Comparison of ENCODE assay signal across 1 cellular context in genomic region chr20:63980806-63981728, GRCh38.
TF ChIP-seq lines count a peak whose summit lies in the region.

TSS of gene PRPF6 (plus strand) at chr20:63981132. CDS start at chr20:63981246, 114 bp downstream.

TF ChIP-seq in HepG2, 621 proteins besides CTCF, POLR2A, EP300 and RAD21 (continued from another document and continues in another):
- TF ChIP-seq ZNF646 (CRISPR knock-in tag; IDR thresholded peaks at IDR 0.05) (peak; percentile 19; the same call in 1 of the 2 replicates), XBP1 (CRISPR knock-in tag; IDR thresholded peaks at IDR 0.05) (peak; percentile 42; the same call in 1 of the 2 replicates), ZNF720 (CRISPR knock-in tag; IDR thresholded peaks at IDR 0.05) (peak; percentile 84; the same call in 1 of the 2 replicates), ZNF777 (CRISPR knock-in tag; IDR thresholded peaks at IDR 0.05) (peak; percentile 95), SMYD3 (CRISPR knock-in tag; IDR thresholded peaks at IDR 0.05) (no peak), NFIB (CRISPR knock-in tag; IDR thresholded peaks at IDR 0.05; ENCODE audit: borderline replicate concordance) (no peak), CEBPB (IDR thresholded peaks at IDR 0.05; ENCODE audit: borderline replicate concordance, low read depth, low read length) (no peak), SIN3A (IDR thresholded peaks at IDR 0.05; ENCODE audit: borderline replicate concordance, low read depth, low read length) (peak; percentile 94), TEF (CRISPR knock-in tag; IDR thresholded peaks at IDR 0.05) (no peak), NCOR1 (IDR thresholded peaks at IDR 0.05; ENCODE audit: borderline replicate concordance, low read length) (peak; percentile 66; the same call in 1 of the 2 replicates), ZMYM2 (CRISPR knock-in tag; IDR thresholded peaks at IDR 0.05) (no peak), SP5 (CRISPR knock-in tag; IDR thresholded peaks at IDR 0.05; ENCODE audit: borderline replicate concordance, low read depth) (peak; percentile 96), ZNF691 (CRISPR knock-in tag; IDR thresholded peaks at IDR 0.05; ENCODE audit: borderline replicate concordance, low read depth) (peak; percentile 65; the same call in 1 of the 2 replicates), JUND (CRISPR knock-in tag; IDR thresholded peaks at IDR 0.05) (peak; percentile 78; the same call in 1 of the 2 replicates), ZNF512 (CRISPR knock-in tag; IDR thresholded peaks at IDR 0.05) (no peak), ELF3 (CRISPR knock-in tag; IDR thresholded peaks at IDR 0.05) (peak; percentile 96), ZNF142 (CRISPR knock-in tag; IDR thresholded peaks at IDR 0.05) (no peak), RBM39 (IDR thresholded peaks at IDR 0.05; ENCODE audit: low read depth, low read length, poor library complexity, severe bottlenecking) (peak; percentile 99), ZBTB1 (CRISPR knock-in tag; IDR thresholded peaks at IDR 0.05; ENCODE audit: borderline replicate concordance) (no peak; the same call in 1 of the 2 replicates), MED8 (CRISPR knock-in tag; IDR thresholded peaks at IDR 0.05; ENCODE audit: insufficient replicate concordance) (peak; percentile 81), MEIS1 (CRISPR knock-in tag; IDR thresholded peaks at IDR 0.05; ENCODE audit: borderline replicate concordance) (peak; percentile 86), MTA1 (CRISPR knock-in tag; IDR thresholded peaks at IDR 0.05; ENCODE audit: borderline replicate concordance) (peak; percentile 94), ZNF562 (CRISPR knock-in tag; IDR thresholded peaks at IDR 0.05; ENCODE audit: borderline replicate concordance) (no peak), PAF1 (CRISPR knock-in tag; IDR thresholded peaks at IDR 0.05) (peak; percentile 36; the same call in 1 of the 2 replicates), BRD4 (CRISPR knock-in tag; IDR thresholded peaks at IDR 0.05) (peak; percentile 89), FOXK2 (IDR thresholded peaks at IDR 0.05) (0 out of 2 replicates have a peak, but pooled peaks have one; percentile 54), ZNF672 (CRISPR knock-in tag; IDR thresholded peaks at IDR 0.05) (peak; percentile 92; the same call in 1 of the 2 replicates), CEBPG (CRISPR knock-in tag; IDR thresholded peaks at IDR 0.05) (peak; percentile 60), GTF3A (CRISPR knock-in tag; conservative IDR thresholded peaks at IDR 0.05) (no peak), ASH2L (IDR thresholded peaks at IDR 0.05; ENCODE audit: insufficient read length, low read depth, low read length) (peak; percentile 98), ZNF235 (CRISPR knock-in tag; IDR thresholded peaks at IDR 0.05; ENCODE audit: borderline replicate concordance) (peak; percentile 92; the same call in 1 of the 2 replicates), NAIF1 (CRISPR knock-in tag; IDR thresholded peaks at IDR 0.05; ENCODE audit: borderline replicate concordance) (0 out of 2 replicates have a peak, but pooled peaks have one; percentile 60), NFYB (CRISPR knock-in tag; IDR thresholded peaks at IDR 0.05) (peak; percentile 59; the same call in 1 of the 2 replicates), RBFOX2 (IDR thresholded peaks at IDR 0.05; ENCODE audit: low read depth, low read length) (peak; percentile 96), ZNF547 (CRISPR knock-in tag; IDR thresholded peaks at IDR 0.05) (0 out of 2 replicates have a peak, but pooled peaks have one; percentile 45), GFI1 (CRISPR knock-in tag; IDR thresholded peaks at IDR 0.05; ENCODE audit: borderline replicate concordance) (peak; percentile 85), ZNF709 (CRISPR knock-in tag; IDR thresholded peaks at IDR 0.05) (peak; percentile 90; the same call in 1 of the 2 replicates), BHLHE40 (IDR thresholded peaks at IDR 0.05; ENCODE audit: low read length) (peak; percentile 65), BCL6 (CRISPR knock-in tag; IDR thresholded peaks at IDR 0.05) (peak; percentile 74), NRL (CRISPR knock-in tag; IDR thresholded peaks at IDR 0.05; ENCODE audit: borderline replicate concordance) (peak; percentile 99), HOXD1 (CRISPR knock-in tag; IDR thresholded peaks at IDR 0.05) (peak; percentile 89), PRPF4 (IDR thresholded peaks at IDR 0.05; ENCODE audit: low read depth, low read length, poor library complexity, severe bottlenecking) (no peak), TEAD3 (CRISPR knock-in tag; optimal IDR thresholded peaks at IDR 0.05; ENCODE audit: borderline replicate concordance) (peak; percentile 94), GRHL1 (CRISPR knock-in tag; conservative IDR thresholded peaks at IDR 0.05) (0 out of 2 replicates have a peak, but pooled peaks have one; percentile 37), TAF1 (CRISPR knock-in tag; IDR thresholded peaks at IDR 0.05) (peak; percentile 92), ZNF337 (CRISPR knock-in tag; IDR thresholded peaks at IDR 0.05; ENCODE audit: borderline replicate concordance, low read depth) (peak; percentile 98), CCAR2 (optimal IDR thresholded peaks at IDR 0.05; ENCODE audit: low read depth, low read length) (no peak), HNRNPH1 (optimal IDR thresholded peaks at IDR 0.05; ENCODE audit: low read depth, low read length) (no peak)
